ENCODE assay signal across 12 cellular contexts in genomic region chr19:18254546-18255500, GRCh38. TPM values are rescaled to one million over a fixed set of nuclear protein-coding genes. Genes with fewer than 3 reads are reported as not detected.
DNase-seq lines count a peak whose midpoint lies in the region; ATAC-seq and TF ChIP-seq lines count a peak whose summit lies in the region.
"Had no signal": no experiment of that assay in that cellular context is flagged by ENCODE, and none has a peak within 500 bp of the region (broad histone marks: within the 10 kb centered on the region; RNA-seq: fewer than 3 reads in every experiment).

No MANE protein-coding gene starts in this region.

- intact Hi-C loops in dorsolateral prefrontal cortex (cut with DNase I), result loop anchor here (5.0 to 10.0 kb wide), 4 partner anchors 53 to 320 kb away; partner anchors contain the start of genes CCDC124 (in 1 of the 2) and RAB3A (in 1 of the 2)

- H3K36me3 Mint-ChIP-seq in type B pancreatic cell, result no peaks in the 10 kb centered on the region

- no peak overlapping the region for H3K4me3 ChIP-seq in dorsolateral prefrontal cortex

- no peak overlapping the region for H3K27ac ChIP-seq in dorsolateral prefrontal cortex

- peak overlapping the region; percentile 26 for H3K4me3 Mint-ChIP-seq in type B pancreatic cell
- H3K4me3 Mint-ChIP-seq: activated CD4-positive, alpha-beta T cell treated with anti-CD3 and anti-CD28 coated beads, Interleukin-2, amount 10 ng/mL, durations not matched to agents 24 days and 14 days; neural crest cell had no signal

- H3K9me3 Mint-ChIP-seq in type B pancreatic cell, result no peaks in the 10 kb centered on the region
- H3K9me3 Mint-ChIP-seq: activated CD4-positive, alpha-beta T cell treated with anti-CD3 and anti-CD28 coated beads, Interleukin-2, amount 10 ng/mL, durations not matched to agents 24 days and 14 days; neural crest cell had no signal

- peaks cover 6% of the 10 kb centered on the region for H3K4me1 Mint-ChIP-seq in type B pancreatic cell (ENCODE audit: unreplicated experiment)
- H3K4me1 Mint-ChIP-seq: neural crest cell had no signal

- peaks cover 29% of the 10 kb centered on the region for H3K27me3 Mint-ChIP-seq in type B pancreatic cell

- no peaks in the 10 kb centered on the region for H3K27me3 ChIP-seq in dorsolateral prefrontal cortex

- H3K27ac Mint-ChIP-seq in type B pancreatic cell, result peak overlapping the region; percentile 82
- H3K27ac Mint-ChIP-seq: activated CD4-positive, alpha-beta T cell treated with anti-CD3 and anti-CD28 coated beads, Interleukin-2, amount 10 ng/mL, durations not matched to agents 24 days and 14 days had no signal

- TF ChIP-seq CTCF in type B pancreatic cell (conservative IDR thresholded peaks at IDR 0.05), result no peak
- TF ChIP-seq CTCF in dorsolateral prefrontal cortex (IDR thresholded peaks at IDR 0.05 in 54 of 56, conservative IDR thresholded peaks at IDR 0.05 in 2 of 56; ENCODE audit: low read depth in 1 of 56, partially characterized antibody in 56 of 56), result no peak

- ATAC-seq in HG03280 (IDR thresholded peaks at IDR 0.05; ENCODE audit: unreplicated experiment), result no peak

- DNase-seq in NCI-H345 (lab: John Stamatoyannopoulos, UW), result peak; percentile 35
- no peak for DNase-seq in NCI-H345 treated with DMSO at 0.1 percent for 48 hours (lab: John Stamatoyannopoulos, UW; ENCODE audit: unreplicated experiment)
- DNase-seq in NCI-H748 (lab: John Stamatoyannopoulos, UW; ENCODE audit: unreplicated experiment), result peak; percentile 69
- peak; percentile 60 for DNase-seq in germinal center (ENCODE audit: low spot score)
- DNase-seq in type B pancreatic cell (ENCODE audit: extremely low spot score, unreplicated experiment), result no peak
- no peak for DNase-seq in AG08396 (ENCODE audit: low spot score)
- DNase-seq in dorsolateral prefrontal cortex, result no peak
- DNase-seq: activated CD4-positive, alpha-beta T cell treated with anti-CD3 and anti-CD28 coated beads, Interleukin-2, amount 10 ng/mL, durations not matched to agents 24 days and 14 days; amniotic stem cell; stimulated activated CD4-positive, alpha-beta T cell treated with anti-CD3 and anti-CD28 coated beads, Interleukin-4, amount 100 ng/mL, for 24 hours had no signal

RNA-seq across cellular contexts. Expression of gene IQCN, which starts 19.4 kb away (rescaled TPM):
- total RNA-seq in type B pancreatic cell (ENCODE audit: low replicate concordance), result 7.8 and 10.2 TPM in 2 replicates
- 10 to 100 TPM in 1 of 120 experiments, 1 to 10 TPM in 119; 1.8 to 14.5 (median 4.1) TPM for total RNA-seq in dorsolateral prefrontal cortex

RNA-seq across cellular contexts. Expression of gene JUND, which starts 26.6 kb away (rescaled TPM):
- total RNA-seq in type B pancreatic cell (ENCODE audit: low replicate concordance) (126 and 232 TPM in 2 replicates), dorsolateral prefrontal cortex (100 to 1,000 TPM; 163 to 440 (median 240) TPM)

RNA-seq across cellular contexts. Expression of gene PDE4C, which starts 28.6 kb away (rescaled TPM):
- 0.33 and 0.89 TPM in 2 replicates for total RNA-seq in type B pancreatic cell (ENCODE audit: low replicate concordance)
- 10 to 100 TPM in 12 of 120 experiments, 1 to 10 TPM in 107, under 1 TPM in 1; 0.81 to 14.6 (median 4.8) TPM for total RNA-seq in dorsolateral prefrontal cortex

RNA-seq across cellular contexts. Expression of gene RAB3A, which starts 51.0 kb away (rescaled TPM):
- total RNA-seq in type B pancreatic cell (ENCODE audit: low replicate concordance) (6.7 and 8.7 TPM in 2 replicates), dorsolateral prefrontal cortex (100 to 1,000 TPM; 110 to 560 (median 402) TPM)

Comparison
In these comparisons a context has a peak if more than half of its experiments do, and no peak if none do; other contexts are left out.
1. DNase-seq: peak in NCI-H345 (single experiment), NCI-H748 (single experiment) and germinal center (single experiment); none in NCI-H345 treated with DMSO at 0.1 percent for 48 hours (single experiment), type B pancreatic cell (single experiment), AG08396 (single experiment) and dorsolateral prefrontal cortex (0 of 10).